ENCODE assay signal across 19 cellular contexts in genomic region chr9:118038713-118039112, GRCh38.
DNase-seq lines count a peak whose midpoint lies in the region; TF ChIP-seq lines count a peak whose summit lies in the region.
"Had no signal": no experiment of that assay in that cellular context is flagged by ENCODE, and none has a peak within 500 bp of the region (broad histone marks: within the 10 kb centered on the region; RNA-seq: fewer than 3 reads in every experiment).

No MANE protein-coding gene starts in this region.

- H3K27me3 Mint-ChIP-seq in neural crest cell (ENCODE audit: low read depth) (peaks cover 25% of the 10 kb centered on the region), MCF 10A (ENCODE audit: insufficient read depth, unreplicated experiment) (no peaks in the 10 kb centered on the region), immature natural killer cell (ENCODE audit: low read depth in 3 of 3) (peaks cover 0 to 4% (median 0%) of the 10 kb centered on the region in 3 donors)
- H3K27me3 Mint-ChIP-seq: T-cell had no signal

- no peak overlapping the region for H3K4me3 Mint-ChIP-seq in neural crest cell
- no peak overlapping the region for H3K4me3 Mint-ChIP-seq in MCF 10A (ENCODE audit: unreplicated experiment)
- H3K4me3 Mint-ChIP-seq in immature natural killer cell: no peak overlapping the region
- H3K4me3 Mint-ChIP-seq: CD4-positive, alpha-beta T cell; T-cell had no signal

- 0 out of 2 replicates have a peak, but pooled peaks have one; percentile 21 for TF ChIP-seq CTCF in WERI-Rb-1 (IDR thresholded peaks at IDR 0.05; ENCODE audit: low read depth, low read length)
- TF ChIP-seq CTCF in neural crest cell (conservative IDR thresholded peaks at IDR 0.05): peak; percentile 35
- TF ChIP-seq CTCF in MCF 10A (IDR thresholded peaks at IDR 0.05; ENCODE audit: unreplicated experiment): no peak

- H3K9me3 Mint-ChIP-seq in neural crest cell (no peaks in the 10 kb centered on the region), MCF 10A (ENCODE audit: unreplicated experiment) (peaks cover 16% of the 10 kb centered on the region), immature natural killer cell (peaks cover 0 to 15% (median 1%) of the 10 kb centered on the region in 6 donors)

- CTCF ChIA-PET in MCF 10A (lab: Yijun Ruan, JAX): interaction anchor here (0.6 kb wide), 1 partner anchor 820 kb away, joined by 3 read pairs; no protein-coding TSS in a partner anchor

- H3K36me3 ChIP-seq in WERI-Rb-1: no peaks in the 10 kb centered on the region

- H3K4me3 ChIP-seq in WERI-Rb-1 (ENCODE audit: low read depth, low read length): no peak overlapping the region
- H3K4me3 ChIP-seq: A549 had no signal

- H3K27ac ChIP-seq in WERI-Rb-1: no peak overlapping the region
- H3K27ac ChIP-seq: A549 had no signal

- intact Hi-C loops in MCF 10A (cut with micrococcal nuclease): no loop called here

- no peaks in the 10 kb centered on the region for H3K4me1 Mint-ChIP-seq in neural crest cell
- no peaks in the 10 kb centered on the region for H3K4me1 Mint-ChIP-seq in MCF 10A (ENCODE audit: insufficient read depth, unreplicated experiment)
- no peaks in the 10 kb centered on the region for H3K4me1 Mint-ChIP-seq in immature natural killer cell
- H3K4me1 Mint-ChIP-seq: T-cell had no signal

- no TSS peak for BruUV-seq in MCF 10A (replicated peaks; lab: Mats Ljungman, UMichigan)

- H3K36me3 Mint-ChIP-seq in neural crest cell (ENCODE audit: low read depth) (no peaks in the 10 kb centered on the region), MCF 10A (ENCODE audit: insufficient read depth, unreplicated experiment) (no peaks in the 10 kb centered on the region), immature natural killer cell (no peaks in the 10 kb centered on the region)
- H3K36me3 Mint-ChIP-seq: T-cell had no signal

- H3K27me3 ChIP-seq in WERI-Rb-1 (ENCODE audit: insufficient read depth, low read depth, severe bottlenecking): no peaks in the 10 kb centered on the region

- POLR2A ChIA-PET in MCF 10A (lab: Yijun Ruan, JAX): no interaction called here

- H3K9me3 ChIP-seq in WERI-Rb-1 (ENCODE audit: severe bottlenecking): no peaks in the 10 kb centered on the region
- H3K9me3 ChIP-seq: A549 had no signal

- peak; percentile 1 for DNase-seq in NCI-H345 (lab: John Stamatoyannopoulos, UW)
- no peak for DNase-seq in NCI-H345 treated with DMSO at 0.1 percent for 48 hours (lab: John Stamatoyannopoulos, UW; ENCODE audit: unreplicated experiment)
- peak; percentile 16 for DNase-seq in NCI-H2171 (lab: John Stamatoyannopoulos, UW)
- peak; percentile 16 for DNase-seq in WERI-Rb-1
- DNase-seq in neural crest cell (ENCODE audit: low read depth, low spot score): no peak
- no peak for DNase-seq in MCF 10A (ENCODE audit: unreplicated experiment)
- no peak for DNase-seq in immature natural killer cell
- DNase-seq in Kasumi-1 (lab: John Stamatoyannopoulos, UW): no peak
- DNase-seq: CD4-positive, alpha-beta T cell; H7; KG1; NCI-H1417; NCI-H187; NCI-H2107; NCI-H526; OCI-M1; SHP77 treated with DMSO at 0.1 percent for 48 hours; T-cell had no signal

- H3K27ac Mint-ChIP-seq in neural crest cell (ENCODE audit: unreplicated experiment): no peak overlapping the region
- no peak overlapping the region for H3K27ac Mint-ChIP-seq in MCF 10A (ENCODE audit: low read depth, unreplicated experiment)
- H3K27ac Mint-ChIP-seq in immature natural killer cell: no peak overlapping the region
- H3K27ac Mint-ChIP-seq: CD4-positive, alpha-beta T cell; T-cell had no signal

Comparison
In these comparisons a context has a peak if more than half of its experiments do, and no peak if none do; other contexts are left out.
1. DNase-seq: peak in NCI-H345 (single experiment), NCI-H2171 (single experiment) and WERI-Rb-1 (single experiment); none in NCI-H345 treated with DMSO at 0.1 percent for 48 hours (single experiment), neural crest cell (single experiment), MCF 10A (single experiment), immature natural killer cell (0 of 3) and Kasumi-1 (0 of 2).